ENCODE assay signal across 9 cellular contexts in genomic region chr19:45103200-45103624, GRCh38. TPM values are rescaled to one million over a fixed set of nuclear protein-coding genes. Genes with fewer than 3 reads are reported as not detected.
DNase-seq lines count a peak whose midpoint lies in the region; ATAC-seq and TF ChIP-seq lines count a peak whose summit lies in the region.
"Had no signal": no experiment of that assay in that cellular context is flagged by ENCODE, and none has a peak within 500 bp of the region (broad histone marks: within the 10 kb centered on the region; RNA-seq: fewer than 3 reads in every experiment).

No MANE protein-coding gene starts in this region.

- no peaks in the 10 kb centered on the region for H3K9me3 Mint-ChIP-seq in stimulated activated naive B cell treated with anti-CD40 and anti-IgM and Interleukin-4, amounts not matched to agents 10 μg/mL and 1 μg/mL and 100 μg/mL, for 72 hours

- WGBS in gastroesophageal sphincter (ENCODE audit: low coverage in 1 of 2), 2 donors = 0 to 20% methylated on average over 1 to 3 of the region's 19 CpGs

- no peaks in the 10 kb centered on the region for H3K36me3 ChIP-seq in gastroesophageal sphincter
- H3K36me3 ChIP-seq in tibial artery = no peaks in the 10 kb centered on the region

- no peak for TF ChIP-seq CTCF in gastroesophageal sphincter (IDR thresholded peaks at IDR 0.05)
- no peak for TF ChIP-seq CTCF in tibial artery (IDR thresholded peaks at IDR 0.05)

- no peak for TF ChIP-seq POLR2A in gastroesophageal sphincter (IDR thresholded peaks at IDR 0.05)

- H3K4me3 ChIP-seq in gastroesophageal sphincter (peak overlapping the region in 1 of 2 donors; percentile 23), tibial artery (no peak overlapping the region)

- H3K9me3 ChIP-seq in gastroesophageal sphincter (no peaks in the 10 kb centered on the region), tibial artery (no peaks in the 10 kb centered on the region)

- CTCF ChIA-PET in HEK293T (lab: Yijun Ruan, JAX) = interaction anchor here (0.8 kb wide), 1 partner anchor 22 kb away, joined by 3 read pairs; no protein-coding TSS in a partner anchor

- no peak for TF ChIP-seq EP300 in gastroesophageal sphincter (IDR thresholded peaks at IDR 0.05)

- H3K27ac Mint-ChIP-seq in stimulated activated naive B cell treated with anti-CD40 and anti-IgM and Interleukin-4, amounts not matched to agents 10 μg/mL and 1 μg/mL and 100 μg/mL, for 72 hours = no peak overlapping the region

- DNase-seq in NCI-H2107 treated with DMSO at 0.1 percent for 48 hours (lab: John Stamatoyannopoulos, UW; ENCODE audit: unreplicated experiment) (peak; percentile 48), NCI-H2107 (lab: John Stamatoyannopoulos, UW) (no peak), tibial artery (no peak), T1000 (lab: John Stamatoyannopoulos, UW) (no peak), HEK293T (ENCODE audit: extremely low spot score) (no peak)
- DNase-seq in activated CD4-positive, alpha-beta T cell treated with anti-CD3 and anti-CD28 coated beads, Interleukin-2, amount 50 U/mL, for 48 hours = peak; percentile 33 to 38
- no peak for DNase-seq in stimulated activated naive B cell treated with anti-CD40 and anti-IgM and Interleukin-4, amounts not matched to agents 10 μg/mL and 1 μg/mL and 100 μg/mL, for 72 hours
- DNase-seq: islet precursor cell had no signal

- H3K27me3 Mint-ChIP-seq in stimulated activated naive B cell treated with anti-CD40 and anti-IgM and Interleukin-4, amounts not matched to agents 10 μg/mL and 1 μg/mL and 100 μg/mL, for 72 hours = no peaks in the 10 kb centered on the region

- peak overlapping the region in 1 of 4 donors; percentile 8 for H3K27ac ChIP-seq in gastroesophageal sphincter
- H3K27ac ChIP-seq in tibial artery = no peak overlapping the region

- peaks cover 0 to 62% (median 27%) of the 10 kb centered on the region in 3 donors for H3K4me1 ChIP-seq in gastroesophageal sphincter
- H3K4me1 ChIP-seq in tibial artery = peaks cover 0 to 47% (median 6%) of the 10 kb centered on the region in 4 donors

- peak overlapping the region; percentile 39 to 64 for H3K4me3 Mint-ChIP-seq in stimulated activated naive B cell treated with anti-CD40 and anti-IgM and Interleukin-4, amounts not matched to agents 10 μg/mL and 1 μg/mL and 100 μg/mL, for 72 hours

- intact Hi-C loops in tibial artery (cut with DNase I; ENCODE audit: low total_unique reads) = no loop called here

- H3K36me3 Mint-ChIP-seq in stimulated activated naive B cell treated with anti-CD40 and anti-IgM and Interleukin-4, amounts not matched to agents 10 μg/mL and 1 μg/mL and 100 μg/mL, for 72 hours = peaks cover 4 to 8% of the 10 kb centered on the region in 2 donors

- no peaks in the 10 kb centered on the region for H3K27me3 ChIP-seq in gastroesophageal sphincter
- no peaks in the 10 kb centered on the region for H3K27me3 ChIP-seq in tibial artery

- POLR2A ChIA-PET in HEK293T (lab: Yijun Ruan, JAX) = interaction anchor here (0.6 to 1.6 kb wide), 2 partner anchors 11 to 12 kb away, joined by 3 to 5 read pairs; no protein-coding TSS in a partner anchor

- peak; percentile 28 for ATAC-seq in gastroesophageal sphincter
- peak; percentile 75 to 82 for ATAC-seq in stimulated activated naive B cell treated with anti-CD40 and anti-IgM and Interleukin-4, amounts not matched to agents 10 μg/mL and 1 μg/mL and 100 μg/mL, for 72 hours (replicated peaks)

- H3K4me1 Mint-ChIP-seq in stimulated activated naive B cell treated with anti-CD40 and anti-IgM and Interleukin-4, amounts not matched to agents 10 μg/mL and 1 μg/mL and 100 μg/mL, for 72 hours = peaks cover 47 to 63% of the 10 kb centered on the region in 2 donors

TF ChIP-seq in HEK293T, 16 proteins besides CTCF, POLR2A, EP300 and RAD21:
- TF ChIP-seq CTBP1 (IDR thresholded peaks at IDR 0.05; ENCODE audit: borderline replicate concordance) (no peak), TARDBP (IDR thresholded peaks at IDR 0.05) (no peak), SUZ12 (IDR thresholded peaks at IDR 0.05) (no peak), FOXA1 (IDR thresholded peaks at IDR 0.05) (no peak), SP1 (IDR thresholded peaks at IDR 0.05) (no peak), ELF4 (IDR thresholded peaks at IDR 0.05) (no peak), FOXK2 (IDR thresholded peaks at IDR 0.05) (no peak), L3MBTL2 (conservative IDR thresholded peaks at IDR 0.05) (no peak), ARNT (IDR thresholded peaks at IDR 0.05) (no peak), NFRKB (IDR thresholded peaks at IDR 0.05) (no peak), BHLHE40 (IDR thresholded peaks at IDR 0.05; ENCODE audit: borderline replicate concordance) (no peak), PKNOX1 (IDR thresholded peaks at IDR 0.05) (no peak), ZNF384 (IDR thresholded peaks at IDR 0.05) (no peak), LEF1 (IDR thresholded peaks at IDR 0.05; ENCODE audit: borderline replicate concordance) (no peak), HDGF (IDR thresholded peaks at IDR 0.05; ENCODE audit: borderline replicate concordance) (no peak), FOXM1 (IDR thresholded peaks at IDR 0.05; ENCODE audit: borderline replicate concordance) (no peak)

RNA-seq across cellular contexts. Expression of gene PPP1R37, which starts 10.2 kb away (rescaled TPM):
- total RNA-seq in gastroesophageal sphincter = 10 to 100 TPM; 22.6 to 51.4 (median 24.6) TPM

RNA-seq across cellular contexts. Expression of gene GEMIN7, which starts 24.2 kb away (rescaled TPM):
- 10 to 100 TPM in 3 of 4 donors, 1 to 10 TPM in 1; 6.4 to 17.6 (median 14.8) TPM for total RNA-seq in gastroesophageal sphincter

RNA-seq across cellular contexts. Expression of gene ZNF296, which starts 26.9 kb away (rescaled TPM):
- total RNA-seq in gastroesophageal sphincter = under 1 TPM in 1 of 4 donors, not detected in 3; 0.50 TPM

RNA-seq across cellular contexts. Expression of gene NKPD1, which starts 57.6 kb away (rescaled TPM):
- under 1 TPM in 2 of 4 donors, not detected in 2; 0.16 to 0.39 TPM for total RNA-seq in gastroesophageal sphincter

Comparison
In these comparisons a context has a peak if more than half of its experiments do, and no peak if none do; other contexts are left out.
1. DNase-seq: peak in NCI-H2107 treated with DMSO at 0.1 percent for 48 hours (single experiment) and activated CD4-positive, alpha-beta T cell treated with anti-CD3 and anti-CD28 coated beads, Interleukin-2, amount 50 U/mL, for 48 hours (2 of 2); none in NCI-H2107 (single experiment), stimulated activated naive B cell treated with anti-CD40 and anti-IgM and Interleukin-4, amounts not matched to agents 10 μg/mL and 1 μg/mL and 100 μg/mL, for 72 hours (single experiment), tibial artery (0 of 2), T1000 (single experiment) and HEK293T (single experiment).